13 cellular contexts compared by ENCODE assay signal in the genomic region with DNA sequence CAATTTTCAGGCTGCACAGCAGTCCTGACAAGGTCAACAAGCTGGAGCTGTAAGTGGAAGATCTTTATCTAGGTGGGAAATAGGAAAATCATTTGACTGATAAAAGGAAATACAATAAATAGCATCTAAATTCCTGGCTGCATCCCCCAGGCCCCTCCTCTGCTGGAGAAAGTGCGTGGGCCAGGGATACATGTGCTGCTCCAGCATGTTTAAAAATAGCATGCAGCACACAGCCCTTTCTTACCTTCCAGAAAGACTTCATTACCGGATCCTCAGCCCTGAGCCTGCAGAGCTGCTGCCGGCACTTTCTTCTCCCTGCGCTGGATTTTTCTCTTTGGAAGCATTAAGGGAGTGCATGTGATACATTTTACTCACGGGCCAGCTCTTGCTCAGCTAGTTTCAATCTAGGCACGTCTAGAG.
DNase-seq lines count a peak whose midpoint lies in the region; ATAC-seq and TF ChIP-seq lines count a peak whose summit lies in the region.
"Had no signal": no experiment of that assay in that cellular context is flagged by ENCODE, and none has a peak within 500 bp of the region (broad histone marks: within the 10 kb centered on the region; RNA-seq: fewer than 3 reads in every experiment).

No MANE protein-coding gene starts in this region.

- H3K9ac ChIP-seq in mucosa of stomach (ENCODE audit: low read length), result peak overlapping the region; percentile 4

- H3K9me3 ChIP-seq in esophagus squamous epithelium (no peaks in the 10 kb centered on the region), mucosa of stomach (ENCODE audit: control insufficient read depth, low read length) (no peaks in the 10 kb centered on the region)
- H3K9me3 ChIP-seq: prostate gland had no signal

- H3K27ac ChIP-seq in RWPE1, result peak overlapping the region; percentile 97
- H3K27ac ChIP-seq in esophagus squamous epithelium, result peak overlapping the region in 3 of 4 donors; percentile 57 to 84 (median 72)
- peak overlapping the region; percentile 95 for H3K27ac ChIP-seq in temporal lobe (ENCODE audit: low read depth, low read length)

- POLR2A ChIA-PET in RWPE1 (lab: Yijun Ruan, JAX; ENCODE audit: low non-redundant PET), result no interaction called here

- H3K36me3 ChIP-seq in esophagus squamous epithelium (no peaks in the 10 kb centered on the region), mucosa of stomach (ENCODE audit: control insufficient read depth, insufficient read depth, low read length) (no peaks in the 10 kb centered on the region)
- H3K36me3 ChIP-seq: prostate gland had no signal

- H3K4me3 ChIP-seq in esophagus squamous epithelium, result no peak overlapping the region
- no peak overlapping the region for H3K4me3 ChIP-seq in mucosa of stomach (ENCODE audit: low read length)
- H3K4me3 ChIP-seq: K562, prostate gland had no signal

- peaks cover 16% of the 10 kb centered on the region for H3K4me1 Mint-ChIP-seq in CD14-positive monocyte

- CTCF ChIA-PET in RWPE1 (lab: Yijun Ruan, JAX), result interaction anchor here (0.7 to 2.0 kb wide), 4 partner anchors 8 to 379 kb away, joined by 3 to 14 read pairs (median 7); no protein-coding TSS in a partner anchor

- no peaks in the 10 kb centered on the region for H3K9me3 Mint-ChIP-seq in CD14-positive monocyte
- H3K9me3 Mint-ChIP-seq: activated naive CD8-positive, alpha-beta T cell treated with anti-CD3 and anti-CD28 coated beads, Interleukin-2, amount 10 ng/mL, durations not matched to agents 7 days and 5 days; stimulated activated memory B cell treated with anti-CD40 and anti-IgM and Interleukin-4, amounts not matched to agents 10 μg/mL and 1 μg/mL and 100 μg/mL, for 72 hours had no signal

- 30 to 34% methylated on average over 5 to 6 of the region's 6 CpGs for WGBS in esophagus squamous epithelium, 2 donors

- no peak overlapping the region for H3K4me3 Mint-ChIP-seq in CD14-positive monocyte
- H3K4me3 Mint-ChIP-seq: activated naive CD8-positive, alpha-beta T cell treated with anti-CD3 and anti-CD28 coated beads, Interleukin-2, amount 10 ng/mL, durations not matched to agents 7 days and 5 days; stimulated activated memory B cell treated with anti-CD40 and anti-IgM and Interleukin-4, amounts not matched to agents 10 μg/mL and 1 μg/mL and 100 μg/mL, for 72 hours had no signal

- H3K4me1 ChIP-seq in esophagus squamous epithelium, result peaks cover 16 to 73% (median 29%) of the 10 kb centered on the region in 3 donors
- peaks cover 9% of the 10 kb centered on the region for H3K4me1 ChIP-seq in mucosa of stomach (ENCODE audit: control insufficient read depth, insufficient read depth, low read length)

- ATAC-seq in HG02642 (IDR thresholded peaks at IDR 0.05; ENCODE audit: poor library complexity, unreplicated experiment), result no peak
- ATAC-seq: stimulated activated memory B cell treated with anti-CD40 and anti-IgM and Interleukin-4, amounts not matched to agents 10 μg/mL and 1 μg/mL and 100 μg/mL, for 72 hours had no signal

- intact Hi-C loops in esophagus squamous epithelium (cut with DNase I), result loop anchor here (10.0 kb wide), 1 partner anchor 313 kb away; no protein-coding TSS in a partner anchor
- intact Hi-C loops in CD14-positive monocyte (cut with micrococcal nuclease), result loop anchor here (2.0 to 10.0 kb wide), 5 partner anchors 311 to 526 kb away; no protein-coding TSS in a partner anchor

- no peak overlapping the region for H3K27ac Mint-ChIP-seq in CD14-positive monocyte
- H3K27ac Mint-ChIP-seq: activated naive CD8-positive, alpha-beta T cell treated with anti-CD3 and anti-CD28 coated beads, Interleukin-2, amount 10 ng/mL, durations not matched to agents 7 days and 5 days; stimulated activated memory B cell treated with anti-CD40 and anti-IgM and Interleukin-4, amounts not matched to agents 10 μg/mL and 1 μg/mL and 100 μg/mL, for 72 hours had no signal

- H3K36me3 Mint-ChIP-seq in CD14-positive monocyte, result peaks cover 8 to 24% of the 10 kb centered on the region in 2 donors

- TF ChIP-seq POLR2A in esophagus squamous epithelium (IDR thresholded peaks at IDR 0.05), result no peak

- H3K27me3 ChIP-seq in esophagus squamous epithelium (no peaks in the 10 kb centered on the region), mucosa of stomach (ENCODE audit: control insufficient read depth, insufficient read depth, low read length) (no peaks in the 10 kb centered on the region)

- H3K27me3 Mint-ChIP-seq in CD14-positive monocyte (ENCODE audit: low read depth in 3 of 3), result peaks cover 2 to 5% (median 3%) of the 10 kb centered on the region in 3 donors
- H3K27me3 Mint-ChIP-seq: activated naive CD8-positive, alpha-beta T cell treated with anti-CD3 and anti-CD28 coated beads, Interleukin-2, amount 10 ng/mL, durations not matched to agents 7 days and 5 days; stimulated activated memory B cell treated with anti-CD40 and anti-IgM and Interleukin-4, amounts not matched to agents 10 μg/mL and 1 μg/mL and 100 μg/mL, for 72 hours had no signal

- no peak for TF ChIP-seq CTCF in RWPE1 (conservative IDR thresholded peaks at IDR 0.05; ENCODE audit: low read depth)
- TF ChIP-seq CTCF in esophagus squamous epithelium (IDR thresholded peaks at IDR 0.05), result no peak
- no peak for TF ChIP-seq CTCF in CD14-positive monocyte (IDR thresholded peaks at IDR 0.05)

- DNase-seq in RWPE1 (ENCODE audit: low spot score) (no peak), esophagus squamous epithelium (lab: John Stamatoyannopoulos, UW) (no peak), cerebellar nuclear complex (lab: John Stamatoyannopoulos, UW) (no peak), HK-2 (ENCODE audit: unreplicated experiment) (no peak), CD14-positive monocyte (ENCODE audit: low spot score) (no peak)
- DNase-seq: activated CD4-positive, CD25-positive, alpha-beta regulatory T cell; activated naive CD8-positive, alpha-beta T cell treated with anti-CD3 and anti-CD28 coated beads, Interleukin-2, amount 10 ng/mL, durations not matched to agents 7 days and 5 days had no signal
